Comparison of ENCODE assay signal across 25 cellular contexts in genomic region chr5:149356391-149356790, GRCh38. TPM values are rescaled to one million over a fixed set of nuclear protein-coding genes. Genes with fewer than 3 reads are reported as not detected.
DNase-seq lines count a peak whose midpoint lies in the region; ATAC-seq and TF ChIP-seq lines count a peak whose summit lies in the region.
"Had no signal": no experiment of that assay in that cellular context is flagged by ENCODE, and none has a peak within 500 bp of the region (broad histone marks: within the 10 kb centered on the region; RNA-seq: fewer than 3 reads in every experiment).

No MANE protein-coding gene starts in this region.

- H3K27ac ChIP-seq in VCaP, result peak overlapping the region; percentile 76; the same call in 1 of the 2 replicates
- peak overlapping the region; percentile 61 for H3K27ac ChIP-seq in epithelial cell of prostate
- H3K27ac ChIP-seq: A549, C4-2B, WERI-Rb-1 had no signal

- no peak overlapping the region for H3K4me3 ChIP-seq in GM12865 (ENCODE audit: low read depth, low read length)
- H3K4me3 ChIP-seq: A549, hepatocyte had no signal

- TF ChIP-seq CTCF in GM12865 (IDR thresholded peaks at IDR 0.05; ENCODE audit: insufficient read depth, low read depth, low read length, missing control alignments) (no peak), VCaP (conservative IDR thresholded peaks at IDR 0.05) (no peak)

- peaks cover 2% of the 10 kb centered on the region for H3K9me3 Mint-ChIP-seq in activated CD4-positive, alpha-beta T cell treated with anti-CD3 and anti-CD28 coated beads, Interleukin-2, amount 10 ng/mL, durations not matched to agents 7 days and 5 days
- H3K9me3 Mint-ChIP-seq: memory B cell; naive thymus-derived CD8-positive, alpha-beta T cell; stimulated activated memory B cell treated with anti-CD40 and anti-IgM and Interleukin-4, amounts not matched to agents 10 μg/mL and 1 μg/mL and 100 μg/mL, for 72 hours had no signal

- no peak overlapping the region for H3K4me3 Mint-ChIP-seq in activated CD4-positive, alpha-beta T cell treated with anti-CD3 and anti-CD28 coated beads, Interleukin-2, amount 10 ng/mL, durations not matched to agents 7 days and 5 days
- H3K4me3 Mint-ChIP-seq: memory B cell had no signal

- peaks cover 83% of the 10 kb centered on the region for H3K4me1 Mint-ChIP-seq in activated CD4-positive, alpha-beta T cell treated with anti-CD3 and anti-CD28 coated beads, Interleukin-2, amount 10 ng/mL, durations not matched to agents 7 days and 5 days

- H3K27me3 Mint-ChIP-seq in activated CD4-positive, alpha-beta T cell treated with anti-CD3 and anti-CD28 coated beads, Interleukin-2, amount 10 ng/mL, durations not matched to agents 7 days and 5 days, result no peaks in the 10 kb centered on the region
- H3K27me3 Mint-ChIP-seq: memory B cell; naive thymus-derived CD8-positive, alpha-beta T cell; stimulated activated memory B cell treated with anti-CD40 and anti-IgM and Interleukin-4, amounts not matched to agents 10 μg/mL and 1 μg/mL and 100 μg/mL, for 72 hours had no signal

- no peak for DNase-seq in activated CD4-positive, alpha-beta T cell treated with anti-CD3 and anti-CD28 coated beads, Interleukin-2, amount 10 ng/mL, durations not matched to agents 7 days and 5 days
- DNase-seq in activated CD4-positive, alpha-beta T cell treated with anti-CD3 and anti-CD28 coated beads for 1 hour, result no peak
- DNase-seq in GM12865 (ENCODE audit: low read depth) (peak; percentile 14), epithelial cell of prostate (ENCODE audit: low read depth, low spot score) (no peak), Right ventricle myocardium inferior (ENCODE audit: missing footprints) (no peak), T1000 (lab: John Stamatoyannopoulos, UW) (no peak)
- DNase-seq: amygdala; cerebellar nuclear complex; Kasumi-1; naive thymus-derived CD8-positive, alpha-beta T cell; NCI-H1105 treated with DMSO at 0.1 percent for 48 hours; NCI-H748 treated with DMSO at 0.1 percent for 48 hours; SW 1271; trophoblast cell; WERI-Rb-1 had no signal

- CTCF ChIA-PET in activated CD4-positive, alpha-beta T cell treated with anti-CD3 and anti-CD28 coated beads, Interleukin-2, amount 10 ng/mL, durations not matched to agents 7 days and 5 days (lab: Charles Lee), result interaction anchor here (0.7 to 3.9 kb wide), 6 partner anchors 11 to 190 kb away, joined by 3 to 29 read pairs (median 8); partner anchors contain the start of gene GRPEL2

- intact Hi-C loops in Right ventricle myocardium inferior (cut with DNase I), result no loop called here

- POLR2A ChIA-PET in activated CD4-positive, alpha-beta T cell treated with anti-CD3 and anti-CD28 coated beads, Interleukin-2, amount 10 ng/mL, durations not matched to agents 7 days and 5 days (lab: Charles Lee), result interaction anchor here (0.7 kb wide), 2 partner anchors 972 to 1370 kb away, joined by 3 to 7 read pairs; no protein-coding TSS in a partner anchor

- peaks cover 61% of the 10 kb centered on the region for H3K36me3 Mint-ChIP-seq in activated CD4-positive, alpha-beta T cell treated with anti-CD3 and anti-CD28 coated beads, Interleukin-2, amount 10 ng/mL, durations not matched to agents 7 days and 5 days (ENCODE audit: low read depth)

- ATAC-seq in HG03039 (IDR thresholded peaks at IDR 0.05; ENCODE audit: unreplicated experiment) (no peak), Right ventricle myocardium inferior (no peak)
- ATAC-seq: A549; HCT116; naive thymus-derived CD8-positive, alpha-beta T cell; stimulated activated memory B cell treated with anti-CD40 and anti-IgM and Interleukin-4, amounts not matched to agents 10 μg/mL and 1 μg/mL and 100 μg/mL, for 72 hours had no signal

- H3K27ac Mint-ChIP-seq in activated CD4-positive, alpha-beta T cell treated with anti-CD3 and anti-CD28 coated beads, Interleukin-2, amount 10 ng/mL, durations not matched to agents 7 days and 5 days, result peak overlapping the region; percentile 58
- H3K27ac Mint-ChIP-seq: memory B cell; progenitor cell of endocrine pancreas; stimulated activated memory B cell treated with anti-CD40 and anti-IgM and Interleukin-4, amounts not matched to agents 10 μg/mL and 1 μg/mL and 100 μg/mL, for 72 hours had no signal

RNA-seq across cellular contexts. Expression of gene PCYOX1L, which starts 1.5 kb away (rescaled TPM):
- total RNA-seq in activated CD4-positive, alpha-beta T cell treated with anti-CD3 and anti-CD28 coated beads, Interleukin-2, amount 10 ng/mL, durations not matched to agents 7 days and 5 days, result 10 to 100 TPM; 34.5 to 34.6 TPM
- total RNA-seq in Right ventricle myocardium inferior, result 2.7 TPM

RNA-seq across cellular contexts. Expression of gene GRPEL2, which starts 11.1 kb away (rescaled TPM):
- total RNA-seq in activated CD4-positive, alpha-beta T cell treated with anti-CD3 and anti-CD28 coated beads, Interleukin-2, amount 10 ng/mL, durations not matched to agents 7 days and 5 days, result 10 to 100 TPM; 36.1 to 36.6 TPM
- total RNA-seq in Right ventricle myocardium inferior, result 11.6 TPM

RNA-seq across cellular contexts. Expression of gene IL17B, which starts 22.7 kb away (rescaled TPM):
- not detected for total RNA-seq in activated CD4-positive, alpha-beta T cell treated with anti-CD3 and anti-CD28 coated beads, Interleukin-2, amount 10 ng/mL, durations not matched to agents 7 days and 5 days
- total RNA-seq in Right ventricle myocardium inferior, result not detected
- total RNA-seq: hepatocyte; naive thymus-derived CD8-positive, alpha-beta T cell; progenitor cell of endocrine pancreas; RPMI7951 had no signal
